Comparison of ENCODE assay signal across 9 cellular contexts in the genomic region with DNA sequence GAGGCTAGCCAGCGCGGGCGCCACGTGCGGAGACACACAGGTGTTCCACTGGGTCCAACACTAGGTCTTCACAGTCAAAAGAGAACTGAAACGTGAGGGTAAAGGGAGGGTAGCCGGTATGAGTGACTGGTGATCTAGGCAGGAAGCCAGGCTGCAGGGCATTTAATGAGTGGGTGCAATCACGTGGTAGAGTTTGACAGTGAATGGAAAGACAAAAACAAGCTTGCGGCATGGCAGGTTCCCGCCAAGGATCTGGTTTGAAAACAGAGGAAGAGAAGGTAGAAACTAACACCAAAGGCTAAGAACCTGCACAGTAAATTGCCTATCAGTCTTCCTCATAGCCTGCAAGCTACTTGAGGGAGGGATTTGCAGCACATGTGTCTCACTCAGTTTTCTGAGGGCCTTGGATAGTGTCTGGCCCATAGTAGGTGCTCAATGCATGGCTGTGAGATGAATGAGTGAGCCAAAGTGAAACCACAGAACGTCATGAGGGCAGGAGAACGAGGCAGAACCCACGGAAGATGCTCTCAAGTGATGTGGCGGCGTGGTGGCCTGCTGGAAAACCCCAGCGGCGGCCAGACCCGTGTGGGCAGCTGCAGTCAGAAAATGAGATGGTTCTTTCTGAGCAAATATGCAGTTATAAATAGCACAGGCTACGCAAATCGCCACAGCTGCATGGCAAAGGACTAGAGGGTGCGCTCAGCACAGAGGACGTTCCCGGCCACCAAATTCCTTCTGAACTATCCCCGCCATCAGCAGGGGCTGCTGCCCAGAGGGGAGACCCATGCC.
DNase-seq lines count a peak whose midpoint lies in the region; ATAC-seq and TF ChIP-seq lines count a peak whose summit lies in the region.
"Had no signal": no experiment of that assay in that cellular context is flagged by ENCODE, and none has a peak within 500 bp of the region (broad histone marks: within the 10 kb centered on the region; RNA-seq: fewer than 3 reads in every experiment).

No MANE protein-coding gene starts in this region.

- H3K79me2 ChIP-seq in mammary epithelial cell (ENCODE audit: insufficient read depth, low read length): no peaks in the 10 kb centered on the region

- BruUV-seq in MCF 10A (replicated peaks; lab: Mats Ljungman, UMichigan): no TSS peak
- BruUV-seq in mammary epithelial cell (replicated peaks; lab: Mats Ljungman, UMichigan): no TSS peak

- no peak overlapping the region for H3K27ac Mint-ChIP-seq in MCF 10A (ENCODE audit: low read depth, unreplicated experiment)
- H3K27ac Mint-ChIP-seq in stimulated activated effector memory CD8-positive, alpha-beta T cell treated with anti-CD3 and anti-CD28 coated beads, Interleukin-12 subunit alpha, Interleukin-12 subunit beta, amount 100 ng/mL, for 72 hours: peak overlapping the region; percentile 93

- peaks cover 1% of the 10 kb centered on the region for H3K27me3 ChIP-seq in mammary epithelial cell (ENCODE audit: insufficient read depth, low read length)

- DNase-seq in MCF 10A (ENCODE audit: unreplicated experiment) (peak; percentile 36), mammary epithelial cell (no peak), sciatic nerve (ENCODE audit: low spot score) (no peak), GDM1 (lab: John Stamatoyannopoulos, UW) (no peak), DMS 273 (lab: John Stamatoyannopoulos, UW; ENCODE audit: unreplicated experiment) (no peak)
- DNase-seq in activated CD4-positive, alpha-beta T cell treated with anti-CD3 and anti-CD28 coated beads, Interleukin-2, amount 50 U/mL, for 48 hours: peak; percentile 50 to 67
- DNase-seq in stimulated activated effector memory CD8-positive, alpha-beta T cell treated with anti-CD3 and anti-CD28 coated beads, Interleukin-12 subunit alpha, Interleukin-12 subunit beta, amount 100 ng/mL, for 72 hours (ENCODE audit: low spot score in 2 of 2): peak; percentile 54 to 88

- no peak overlapping the region for H2AFZ ChIP-seq in mammary epithelial cell (ENCODE audit: low read depth, low read length)

- CTCF ChIA-PET in MCF 10A (lab: Yijun Ruan, JAX): no interaction called here
- CTCF ChIA-PET in mammary epithelial cell (lab: Charles Lee; ENCODE audit: low non-redundant PET): no interaction called here

- WGBS in mammary epithelial cell (ENCODE audit: low coverage, missing lambda C conversion rate): 81% methylated on average over 18 of the region's 24 CpGs

- dilution Hi-C loops in mammary epithelial cell (cut with HindIII; ENCODE audit: low sequenced_read_pairs): loop anchor here (10.0 kb wide), 1 partner anchor 46 kb away; no protein-coding TSS in a partner anchor

- no peak overlapping the region for H3K9ac ChIP-seq in mammary epithelial cell (ENCODE audit: insufficient read depth, low read length)

- in situ Hi-C loops in mammary epithelial cell (cut with MboI; ENCODE audit: low sequenced_read_pairs in 2 of 2): no loop called here

- POLR2A ChIA-PET in MCF 10A (lab: Yijun Ruan, JAX): no interaction called here

- TF ChIP-seq CTCF in MCF 10A (IDR thresholded peaks at IDR 0.05; ENCODE audit: unreplicated experiment): no peak
- TF ChIP-seq CTCF in mammary epithelial cell (conservative IDR thresholded peaks at IDR 0.05 in 1 of 2, IDR thresholded peaks at IDR 0.05 in 1 of 2; ENCODE audit: extremely low read depth in 1 of 2, insufficient read depth in 1 of 2, low read depth in 1 of 2, low read length in 2 of 2): no peak

- H3K27ac ChIP-seq in mammary epithelial cell (ENCODE audit: insufficient read depth, low read depth, low read length): no peak overlapping the region

- peaks cover 14% of the 10 kb centered on the region for H3K27me3 Mint-ChIP-seq in MCF 10A (ENCODE audit: insufficient read depth, unreplicated experiment)

- H3K4me1 ChIP-seq in mammary epithelial cell (ENCODE audit: insufficient read depth, low read length): no peaks in the 10 kb centered on the region

- H3K4me3 Mint-ChIP-seq in MCF 10A (ENCODE audit: unreplicated experiment): no peak overlapping the region
- peak overlapping the region; percentile 59 for H3K4me3 Mint-ChIP-seq in stimulated activated effector memory CD8-positive, alpha-beta T cell treated with anti-CD3 and anti-CD28 coated beads, Interleukin-12 subunit alpha, Interleukin-12 subunit beta, amount 100 ng/mL, for 72 hours

- H3K36me3 ChIP-seq in mammary epithelial cell (ENCODE audit: insufficient read depth, low read length): no peaks in the 10 kb centered on the region

- no peak overlapping the region for H3K4me3 ChIP-seq in mammary epithelial cell (replicated peaks in 1 of 3; ENCODE audit: insufficient read depth in 1 of 3, low read depth in 2 of 3, low read length in 3 of 3)
- H3K4me3 ChIP-seq: lung had no signal

- H3K36me3 Mint-ChIP-seq in MCF 10A (ENCODE audit: insufficient read depth, unreplicated experiment): no peaks in the 10 kb centered on the region
- H3K36me3 Mint-ChIP-seq in stimulated activated effector memory CD8-positive, alpha-beta T cell treated with anti-CD3 and anti-CD28 coated beads, Interleukin-12 subunit alpha, Interleukin-12 subunit beta, amount 100 ng/mL, for 72 hours: peaks cover 15% of the 10 kb centered on the region

- H3K4me2 ChIP-seq in mammary epithelial cell (ENCODE audit: insufficient read depth, low read depth, low read length): no peak overlapping the region

- ATAC-seq in HG03095 (IDR thresholded peaks at IDR 0.05; ENCODE audit: unreplicated experiment): peak; percentile 48
- ATAC-seq in stimulated activated effector memory CD8-positive, alpha-beta T cell treated with anti-CD3 and anti-CD28 coated beads, Interleukin-12 subunit alpha, Interleukin-12 subunit beta, amount 100 ng/mL, for 72 hours: peak; percentile 92
- no peak for ATAC-seq in sciatic nerve

- H3K4me1 Mint-ChIP-seq in MCF 10A (ENCODE audit: insufficient read depth, unreplicated experiment): peaks cover 15% of the 10 kb centered on the region
- H3K4me1 Mint-ChIP-seq in stimulated activated effector memory CD8-positive, alpha-beta T cell treated with anti-CD3 and anti-CD28 coated beads, Interleukin-12 subunit alpha, Interleukin-12 subunit beta, amount 100 ng/mL, for 72 hours: peaks cover 30% of the 10 kb centered on the region

- no peaks in the 10 kb centered on the region for H4K20me1 ChIP-seq in mammary epithelial cell (ENCODE audit: insufficient read depth, low read length)

- H3K9me3 ChIP-seq in mammary epithelial cell (replicated peaks; ENCODE audit: insufficient read depth, low read length): no peaks in the 10 kb centered on the region

- intact Hi-C loops in MCF 10A (cut with micrococcal nuclease): no loop called here
- intact Hi-C loops in mammary epithelial cell (cut with micrococcal nuclease): no loop called here
- intact Hi-C loops in sciatic nerve (cut with DNase I): no loop called here

- no peaks in the 10 kb centered on the region for H3K9me3 Mint-ChIP-seq in MCF 10A (ENCODE audit: unreplicated experiment)
- H3K9me3 Mint-ChIP-seq in stimulated activated effector memory CD8-positive, alpha-beta T cell treated with anti-CD3 and anti-CD28 coated beads, Interleukin-12 subunit alpha, Interleukin-12 subunit beta, amount 100 ng/mL, for 72 hours: no peaks in the 10 kb centered on the region

Comparison
In these comparisons a context has a peak if more than half of its experiments do, and no peak if none do; other contexts are left out.
1. DNase-seq: peak in MCF 10A (single experiment), activated CD4-positive, alpha-beta T cell treated with anti-CD3 and anti-CD28 coated beads, Interleukin-2, amount 50 U/mL, for 48 hours (2 of 2) and stimulated activated effector memory CD8-positive, alpha-beta T cell treated with anti-CD3 and anti-CD28 coated beads, Interleukin-12 subunit alpha, Interleukin-12 subunit beta, amount 100 ng/mL, for 72 hours (2 of 2); none in mammary epithelial cell (single experiment), sciatic nerve (single experiment), GDM1 (single experiment) and DMS 273 (single experiment).